ENCODE assay signal across 8 cellular contexts in the genomic region with DNA sequence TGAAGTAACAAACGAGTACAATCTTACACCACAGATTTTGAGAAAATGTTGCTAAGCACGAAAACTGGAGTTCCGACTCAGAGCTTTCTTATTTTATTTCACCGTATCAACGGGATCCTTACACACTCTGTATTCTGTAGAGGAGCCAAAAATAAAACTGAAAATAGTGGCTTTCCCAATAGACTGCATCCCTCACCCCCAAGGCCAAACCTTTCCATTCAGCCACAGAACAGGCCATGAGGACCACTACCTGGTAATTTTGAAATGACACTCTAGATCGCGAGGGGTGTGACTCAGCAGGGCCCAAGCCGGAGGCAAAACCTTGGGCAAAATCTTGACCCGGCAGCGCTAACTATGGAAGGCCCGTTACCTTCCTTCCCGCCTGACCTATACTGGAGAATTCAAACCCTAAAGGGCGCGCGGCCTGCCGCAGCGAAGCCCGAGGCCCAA. TPM values are rescaled to one million over a fixed set of nuclear protein-coding genes. Genes with fewer than 3 reads are reported as not detected.
DNase-seq lines count a peak whose midpoint lies in the region; ATAC-seq and TF ChIP-seq lines count a peak whose summit lies in the region.

No MANE protein-coding gene starts in this region.

- TF ChIP-seq CTCF in WI38 (IDR thresholded peaks at IDR 0.05; ENCODE audit: low read depth, low read length) (no peak), glutamatergic neuron (IDR thresholded peaks at IDR 0.05; ENCODE audit: partially characterized antibody, unreplicated experiment) (no peak)

- H3K4me1 Mint-ChIP-seq in glutamatergic neuron (ENCODE audit: low read depth, unreplicated experiment): peaks cover 6% of the 10 kb centered on the region

- no peaks in the 10 kb centered on the region for H3K27me3 ChIP-seq in skeletal muscle tissue (ENCODE audit: control insufficient read depth in 3 of 3, insufficient read depth in 3 of 3, low read length in 3 of 3)

- H3K27me3 Mint-ChIP-seq in glutamatergic neuron (ENCODE audit: unreplicated experiment): peaks cover 7% of the 10 kb centered on the region

- DNase-seq in stimulated activated CD4-positive, alpha-beta T cell treated with anti-CD3 and anti-CD28 coated beads, Interleukin-15, amount 100 ng/mL, for 48 hours (ENCODE audit: low read depth in 2 of 2): peak; percentile 16 to 23
- no peak for DNase-seq in stimulated activated CD4-positive, alpha-beta T cell treated with anti-CD3 and anti-CD28 coated beads, Interleukin-4, amount 100 ng/mL, for 4 hours
- DNase-seq in glutamatergic neuron (no peak), NCI-H2107 (lab: John Stamatoyannopoulos, UW) (no peak)

- peaks cover 33 to 34% (median 34%) of the 10 kb centered on the region in 3 donors for H3K36me3 ChIP-seq in skeletal muscle tissue (ENCODE audit: control insufficient read depth in 3 of 3, insufficient read depth in 3 of 3, low read length in 3 of 3)

- peaks cover 11% of the 10 kb centered on the region for H3K9me3 Mint-ChIP-seq in glutamatergic neuron (ENCODE audit: unreplicated experiment)

- H3K27ac ChIP-seq in skeletal muscle tissue (ENCODE audit: low read depth, low read length): peak overlapping the region; percentile 100

- no peaks in the 10 kb centered on the region for H3K36me3 Mint-ChIP-seq in glutamatergic neuron (ENCODE audit: unreplicated experiment)

- H3K27ac Mint-ChIP-seq in glutamatergic neuron (ENCODE audit: unreplicated experiment): peak overlapping the region; percentile 100

- peak overlapping the region; percentile 95 for H3K4me3 Mint-ChIP-seq in glutamatergic neuron (ENCODE audit: unreplicated experiment)

- H3K4me3 ChIP-seq in WI38 (ENCODE audit: low read depth, low read length) (peak overlapping the region; percentile 99), skeletal muscle tissue (ENCODE audit: low read length in 3 of 3) (peak overlapping the region; percentile 96 to 100 (median 99))

- peaks cover 6 to 13% (median 12%) of the 10 kb centered on the region in 3 donors for H3K4me1 ChIP-seq in skeletal muscle tissue (ENCODE audit: control insufficient read depth in 3 of 3, insufficient read depth in 3 of 3, low read length in 3 of 3)

- ATAC-seq in GM18909 (IDR thresholded peaks at IDR 0.05; ENCODE audit: poor library complexity, unreplicated experiment) (no peak), GM21619 (IDR thresholded peaks at IDR 0.05; ENCODE audit: unreplicated experiment) (no peak)

- no peaks in the 10 kb centered on the region for H3K9me3 ChIP-seq in skeletal muscle tissue (ENCODE audit: control insufficient read depth in 3 of 3, low read length in 3 of 3)

- peak overlapping the region; percentile 99 to 100 (median 100) for H3K9ac ChIP-seq in skeletal muscle tissue (ENCODE audit: low read depth in 1 of 3, low read length in 3 of 3)

RNA-seq across cellular contexts. Expression of a gene that starts 0.4 kb away (rescaled TPM):
- total RNA-seq in glutamatergic neuron (ENCODE audit: unreplicated experiment) (184 TPM), skeletal muscle tissue (145 TPM)

RNA-seq across cellular contexts. Expression of a gene that starts 31.7 kb away (rescaled TPM):
- 70.4 TPM for total RNA-seq in glutamatergic neuron (ENCODE audit: unreplicated experiment)
- total RNA-seq in skeletal muscle tissue: 45.4 TPM

Comparison
In these comparisons a context has a peak if more than half of its experiments do, and no peak if none do; other contexts are left out.
1. DNase-seq: peak in stimulated activated CD4-positive, alpha-beta T cell treated with anti-CD3 and anti-CD28 coated beads, Interleukin-15, amount 100 ng/mL, for 48 hours (2 of 2); none in stimulated activated CD4-positive, alpha-beta T cell treated with anti-CD3 and anti-CD28 coated beads, Interleukin-4, amount 100 ng/mL, for 4 hours (0 of 2), glutamatergic neuron (single experiment) and NCI-H2107 (single experiment).